In the genomic region with DNA sequence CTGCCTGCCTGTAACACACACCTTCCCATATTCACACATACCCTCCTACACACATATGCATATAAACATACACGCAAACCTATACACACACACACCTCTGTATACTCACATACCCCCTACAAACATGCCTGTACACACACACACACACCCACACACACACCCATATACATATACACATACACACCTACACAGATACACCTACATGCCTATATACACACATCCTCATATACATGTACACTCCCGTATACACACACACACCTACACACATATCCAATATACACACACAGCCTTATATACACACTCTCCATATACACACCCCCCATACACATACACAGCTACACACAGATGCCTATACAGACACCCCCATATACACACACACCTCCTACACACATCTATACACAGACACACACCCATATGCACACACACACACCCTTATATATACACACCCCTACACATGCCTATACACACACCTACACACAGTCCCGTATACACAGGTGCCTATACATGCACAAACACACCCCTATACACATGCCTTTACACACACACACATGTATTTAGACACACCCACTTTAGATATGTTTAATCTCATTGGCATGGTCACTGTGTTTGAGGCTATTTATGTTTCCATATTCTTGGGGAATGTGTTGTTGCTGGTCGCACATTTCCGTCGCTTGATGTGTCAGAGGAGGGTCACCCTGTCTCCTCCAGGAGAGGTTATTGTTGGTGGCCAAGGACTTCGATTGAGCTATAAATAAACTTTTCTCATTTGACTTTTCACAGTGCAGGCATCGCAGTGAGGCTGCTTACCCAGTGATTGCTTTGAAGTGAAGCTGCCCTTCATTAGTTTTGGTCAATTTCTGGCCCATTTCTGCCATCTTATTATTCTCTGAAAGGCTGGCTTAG, we compare ENCODE assay signal across 1 cellular context.
TF ChIP-seq lines count a peak whose summit lies in the region.

No MANE protein-coding gene starts in this region.

TF ChIP-seq in HepG2, 621 proteins besides CTCF, POLR2A, EP300 and RAD21:
- TF ChIP-seq, protein P1, sequence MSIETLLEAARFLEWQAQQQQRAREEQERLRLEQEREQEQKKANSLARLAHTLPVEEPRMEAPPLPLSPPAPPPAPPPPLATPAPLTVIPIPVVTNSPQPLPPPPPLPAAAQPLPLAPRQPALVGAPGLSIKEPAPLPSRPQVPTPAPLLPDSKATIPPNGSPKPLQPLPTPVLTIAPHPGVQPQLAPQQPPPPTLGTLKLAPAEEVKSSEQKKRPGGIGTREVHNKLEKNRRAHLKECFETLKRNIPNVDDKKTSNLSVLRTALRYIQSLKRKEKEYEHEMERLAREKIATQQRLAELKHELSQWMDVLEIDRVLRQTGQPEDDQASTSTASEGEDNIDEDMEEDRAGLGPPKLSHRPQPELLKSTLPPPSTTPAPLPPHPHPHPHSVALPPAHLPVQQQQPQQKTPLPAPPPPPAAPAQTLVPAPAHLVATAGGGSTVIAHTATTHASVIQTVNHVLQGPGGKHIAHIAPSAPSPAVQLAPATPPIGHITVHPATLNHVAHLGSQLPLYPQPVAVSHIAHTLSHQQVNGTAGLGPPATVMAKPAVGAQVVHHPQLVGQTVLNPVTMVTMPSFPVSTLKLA (IDR thresholded peaks at IDR 0.05) = peak; percentile 70; the same call in 1 of the 2 replicates
- TF ChIP-seq HES4 (CRISPR knock-in tag; IDR thresholded peaks at IDR 0.05; ENCODE audit: borderline replicate concordance) = no peak
